Comparison of ENCODE assay signal across 1 cellular context in the genomic region with DNA sequence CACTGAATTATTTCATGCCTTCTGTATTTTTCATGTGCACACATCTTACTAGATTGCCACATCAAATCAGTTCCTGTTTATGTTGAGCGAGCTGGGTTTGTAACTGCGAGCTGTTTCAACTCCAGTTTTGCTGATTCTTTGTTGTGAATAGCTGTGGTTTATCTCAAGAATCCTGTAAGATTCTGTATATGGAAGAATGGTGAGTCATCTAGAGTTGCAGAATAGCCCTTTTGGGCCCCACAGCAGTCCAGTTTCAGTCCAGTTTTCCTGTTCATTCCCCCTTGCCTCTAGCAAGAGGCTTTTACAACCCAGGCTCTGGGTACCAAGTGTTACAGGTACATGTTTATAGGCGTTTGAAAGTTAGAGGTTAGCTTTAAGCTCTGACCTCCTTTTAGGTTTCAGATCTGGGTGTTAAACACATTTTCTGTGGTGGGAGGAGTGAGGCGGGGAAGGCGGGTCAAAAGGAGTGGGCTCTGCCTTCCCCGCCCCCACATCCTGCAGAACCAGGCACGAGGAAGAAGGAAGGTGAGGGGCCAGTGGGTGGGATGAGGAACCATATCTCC.
TF ChIP-seq lines count a peak whose summit lies in the region.

No MANE protein-coding gene starts in this region.

TF ChIP-seq in K562, 482 proteins besides CTCF, POLR2A, EP300 and RAD21 (continued from another document and continues in another):
- TF ChIP-seq, protein P1, sequence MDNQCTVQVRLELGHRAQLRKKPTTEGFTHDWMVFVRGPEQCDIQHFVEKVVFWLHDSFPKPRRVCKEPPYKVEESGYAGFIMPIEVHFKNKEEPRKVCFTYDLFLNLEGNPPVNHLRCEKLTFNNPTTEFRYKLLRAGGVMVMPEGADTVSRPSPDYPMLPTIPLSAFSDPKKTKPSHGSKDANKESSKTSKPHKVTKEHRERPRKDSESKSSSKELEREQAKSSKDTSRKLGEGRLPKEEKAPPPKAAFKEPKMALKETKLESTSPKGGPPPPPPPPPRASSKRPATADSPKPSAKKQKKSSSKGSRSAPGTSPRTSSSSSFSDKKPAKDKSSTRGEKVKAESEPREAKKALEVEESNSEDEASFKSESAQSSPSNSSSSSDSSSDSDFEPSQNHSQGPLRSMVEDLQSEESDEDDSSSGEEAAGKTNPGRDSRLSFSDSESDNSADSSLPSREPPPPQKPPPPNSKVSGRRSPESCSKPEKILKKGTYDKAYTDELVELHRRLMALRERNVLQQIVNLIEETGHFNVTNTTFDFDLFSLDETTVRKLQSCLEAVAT (IDR thresholded peaks at IDR 0.05): peak in 1 of 2 experiments; percentile 84; a peak in 2 of 4 replicates
- peak; percentile 90 for TF ChIP-seq C11orf30 (IDR thresholded peaks at IDR 0.05; ENCODE audit: low read depth)
- TF ChIP-seq HNRNPH1 (optimal IDR thresholded peaks at IDR 0.05; ENCODE audit: low read depth, low read length): no peak
- no peak for TF ChIP-seq ZFPM2 (CRISPR knock-in tag; IDR thresholded peaks at IDR 0.05)
- TF ChIP-seq, protein P2, sequence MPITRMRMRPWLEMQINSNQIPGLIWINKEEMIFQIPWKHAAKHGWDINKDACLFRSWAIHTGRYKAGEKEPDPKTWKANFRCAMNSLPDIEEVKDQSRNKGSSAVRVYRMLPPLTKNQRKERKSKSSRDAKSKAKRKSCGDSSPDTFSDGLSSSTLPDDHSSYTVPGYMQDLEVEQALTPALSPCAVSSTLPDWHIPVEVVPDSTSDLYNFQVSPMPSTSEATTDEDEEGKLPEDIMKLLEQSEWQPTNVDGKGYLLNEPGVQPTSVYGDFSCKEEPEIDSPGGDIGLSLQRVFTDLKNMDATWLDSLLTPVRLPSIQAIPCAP (CRISPR knock-in tag; IDR thresholded peaks at IDR 0.05; ENCODE audit: borderline replicate concordance): no peak
- TF ChIP-seq NFATC3 (IDR thresholded peaks at IDR 0.05): no peak
- no peak for TF ChIP-seq PRMT5 (CRISPR knock-in tag; IDR thresholded peaks at IDR 0.05)
- TF ChIP-seq CHD1 (IDR thresholded peaks at IDR 0.05; ENCODE audit: low read length): no peak
- TF ChIP-seq MCM2 (IDR thresholded peaks at IDR 0.05; ENCODE audit: low read depth): no peak
- no peak for TF ChIP-seq ADNP (tag; IDR thresholded peaks at IDR 0.05)
- no peak for TF ChIP-seq PCBP2 (IDR thresholded peaks at IDR 0.05; ENCODE audit: low read depth, low read length, poor library complexity, severe bottlenecking)
- TF ChIP-seq ZNF175 (CRISPR knock-in tag; IDR thresholded peaks at IDR 0.05; ENCODE audit: low read depth): no peak
- TF ChIP-seq NR2C1 (IDR thresholded peaks at IDR 0.05): no peak
- no peak for TF ChIP-seq NR2C1 (tag; IDR thresholded peaks at IDR 0.05)
- no peak for TF ChIP-seq RBM14 (IDR thresholded peaks at IDR 0.05; ENCODE audit: borderline replicate concordance, insufficient read depth, low read depth, low read length)
- TF ChIP-seq LARP7 (IDR thresholded peaks at IDR 0.05): no peak
- TF ChIP-seq HNRNPK (IDR thresholded peaks at IDR 0.05; ENCODE audit: low read depth, low read length, poor library complexity, severe bottlenecking): no peak
- TF ChIP-seq HLTF (IDR thresholded peaks at IDR 0.05): no peak
- peak; percentile 84 for TF ChIP-seq TEAD4 (IDR thresholded peaks at IDR 0.05; ENCODE audit: low read length)
- no peak for TF ChIP-seq TEAD4 (CRISPR knock-in tag; IDR thresholded peaks at IDR 0.05; ENCODE audit: borderline replicate concordance)
- no peak for TF ChIP-seq CBX8 (IDR thresholded peaks at IDR 0.05; ENCODE audit: borderline replicate concordance, extremely low read depth, low read depth, low read length, poor library complexity, severe bottlenecking)
- TF ChIP-seq, protein P3, sequence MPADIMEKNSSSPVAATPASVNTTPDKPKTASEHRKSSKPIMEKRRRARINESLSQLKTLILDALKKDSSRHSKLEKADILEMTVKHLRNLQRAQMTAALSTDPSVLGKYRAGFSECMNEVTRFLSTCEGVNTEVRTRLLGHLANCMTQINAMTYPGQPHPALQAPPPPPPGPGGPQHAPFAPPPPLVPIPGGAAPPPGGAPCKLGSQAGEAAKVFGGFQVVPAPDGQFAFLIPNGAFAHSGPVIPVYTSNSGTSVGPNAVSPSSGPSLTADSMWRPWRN (IDR thresholded peaks at IDR 0.05; ENCODE audit: low read depth): peak; percentile 37; the same call in 1 of the 2 replicates
- TF ChIP-seq NR4A1 (CRISPR knock-in tag; IDR thresholded peaks at IDR 0.05): no peak
- 0 out of 2 replicates have a peak, but pooled peaks have one; percentile 18 for TF ChIP-seq NR4A1 (tag; IDR thresholded peaks at IDR 0.05)
- TF ChIP-seq ETS2 (tag; IDR thresholded peaks at IDR 0.05; ENCODE audit: borderline replicate concordance, poor library complexity, severe bottlenecking): no peak
- TF ChIP-seq HMGN3 (IDR thresholded peaks at IDR 0.05; ENCODE audit: borderline replicate concordance, extremely low read depth, insufficient read length, low read depth, low read length): no peak
- peak; percentile 87 for TF ChIP-seq BACH1 (tag; IDR thresholded peaks at IDR 0.05)
- no peak for TF ChIP-seq PHF8 (IDR thresholded peaks at IDR 0.05; ENCODE audit: borderline replicate concordance, low read length)
- no peak for TF ChIP-seq ZNF41 (CRISPR knock-in tag; conservative IDR thresholded peaks at IDR 0.05)
- no peak for TF ChIP-seq ZNF408 (CRISPR knock-in tag; IDR thresholded peaks at IDR 0.05; ENCODE audit: low read depth)
- TF ChIP-seq NCOA2 (IDR thresholded peaks at IDR 0.05; ENCODE audit: partially characterized antibody in 2 of 2): no peak
- no peak for TF ChIP-seq FOXK1 (CRISPR knock-in tag; IDR thresholded peaks at IDR 0.05; ENCODE audit: borderline replicate concordance)
- no peak for TF ChIP-seq HDAC6 (IDR thresholded peaks at IDR 0.05; ENCODE audit: low read depth, low read length)
- no peak for TF ChIP-seq SAP30 (IDR thresholded peaks at IDR 0.05; ENCODE audit: borderline replicate concordance, insufficient read depth, low read depth, low read length, poor library complexity, severe bottlenecking)
- TF ChIP-seq, protein P4, sequence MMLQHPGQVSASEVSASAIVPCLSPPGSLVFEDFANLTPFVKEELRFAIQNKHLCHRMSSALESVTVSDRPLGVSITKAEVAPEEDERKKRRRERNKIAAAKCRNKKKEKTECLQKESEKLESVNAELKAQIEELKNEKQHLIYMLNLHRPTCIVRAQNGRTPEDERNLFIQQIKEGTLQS (IDR thresholded peaks at IDR 0.05): peak; percentile 97
- TF ChIP-seq, protein P4 (CRISPR knock-in tag; conservative IDR thresholded peaks at IDR 0.05): peak; percentile 77; the same call in 1 of the 2 replicates
- TF ChIP-seq CHD2 (IDR thresholded peaks at IDR 0.05; ENCODE audit: low read depth, low read length): no peak
- TF ChIP-seq, protein P5, sequence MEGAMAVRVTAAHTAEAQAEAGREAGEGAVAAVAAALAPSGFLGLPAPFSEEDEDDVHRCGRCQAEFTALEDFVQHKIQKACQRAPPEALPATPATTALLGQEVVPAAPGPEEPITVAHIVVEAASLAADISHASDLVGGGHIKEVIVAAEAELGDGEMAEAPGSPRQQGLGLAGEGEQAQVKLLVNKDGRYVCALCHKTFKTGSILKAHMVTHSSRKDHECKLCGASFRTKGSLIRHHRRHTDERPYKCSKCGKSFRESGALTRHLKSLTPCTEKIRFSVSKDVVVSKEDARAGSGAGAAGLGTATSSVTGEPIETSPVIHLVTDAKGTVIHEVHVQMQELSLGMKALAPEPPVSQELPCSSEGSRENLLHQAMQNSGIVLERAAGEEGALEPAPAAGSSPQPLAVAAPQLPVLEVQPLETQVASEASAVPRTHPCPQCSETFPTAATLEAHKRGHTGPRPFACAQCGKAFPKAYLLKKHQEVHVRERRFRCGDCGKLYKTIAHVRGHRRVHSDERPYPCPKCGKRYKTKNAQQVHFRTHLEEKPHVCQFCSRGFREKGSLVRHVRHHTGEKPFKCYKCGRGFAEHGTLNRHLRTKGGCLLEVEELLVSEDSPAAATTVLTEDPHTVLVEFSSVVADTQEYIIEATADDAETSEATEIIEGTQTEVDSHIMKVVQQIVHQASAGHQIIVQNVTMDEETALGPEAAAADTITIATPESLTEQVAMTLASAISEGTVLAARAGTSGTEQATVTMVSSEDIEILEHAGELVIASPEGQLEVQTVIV (CRISPR knock-in tag; IDR thresholded peaks at IDR 0.05; ENCODE audit: borderline replicate concordance): no peak
- TF ChIP-seq SRSF7 (optimal IDR thresholded peaks at IDR 0.05; ENCODE audit: low read depth, low read length): no peak
- no peak; the same call in none of the 2 replicates for TF ChIP-seq EP400 (IDR thresholded peaks at IDR 0.05)
- peak; percentile 94 for TF ChIP-seq DPF2 (IDR thresholded peaks at IDR 0.05)
- no peak for TF ChIP-seq KAT2B (IDR thresholded peaks at IDR 0.05; ENCODE audit: low read depth, low read length)
- TF ChIP-seq, protein P6, sequence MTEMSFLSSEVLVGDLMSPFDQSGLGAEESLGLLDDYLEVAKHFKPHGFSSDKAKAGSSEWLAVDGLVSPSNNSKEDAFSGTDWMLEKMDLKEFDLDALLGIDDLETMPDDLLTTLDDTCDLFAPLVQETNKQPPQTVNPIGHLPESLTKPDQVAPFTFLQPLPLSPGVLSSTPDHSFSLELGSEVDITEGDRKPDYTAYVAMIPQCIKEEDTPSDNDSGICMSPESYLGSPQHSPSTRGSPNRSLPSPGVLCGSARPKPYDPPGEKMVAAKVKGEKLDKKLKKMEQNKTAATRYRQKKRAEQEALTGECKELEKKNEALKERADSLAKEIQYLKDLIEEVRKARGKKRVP (CRISPR knock-in tag; IDR thresholded peaks at IDR 0.05): no peak
- peak; percentile 64; the same call in 1 of the 2 replicates for TF ChIP-seq RNF2 (IDR thresholded peaks at IDR 0.05)
- peak; percentile 85 for TF ChIP-seq ARID1B (IDR thresholded peaks at IDR 0.05)
- peak; percentile 83 to 91 for TF ChIP-seq TEAD1 (CRISPR knock-in tag; IDR thresholded peaks at IDR 0.05)
- peak; percentile 91 to 95 for TF ChIP-seq FOXK2 (conservative IDR thresholded peaks at IDR 0.05 in 1 of 2, IDR thresholded peaks at IDR 0.05 in 1 of 2; ENCODE audit: low read depth in 2 of 2)
- 0 out of 2 replicates have a peak, but pooled peaks have one; percentile 63 for TF ChIP-seq GATAD2A (IDR thresholded peaks at IDR 0.05)
- no peak for TF ChIP-seq ZNF780A (CRISPR knock-in tag; IDR thresholded peaks at IDR 0.05)
- TF ChIP-seq RCOR1 (IDR thresholded peaks at IDR 0.05; ENCODE audit: borderline replicate concordance in 1 of 2, low read depth in 2 of 2, low read length in 2 of 2): peak; percentile 87 to 99
- no peak for TF ChIP-seq ZNF146 (CRISPR knock-in tag; IDR thresholded peaks at IDR 0.05; ENCODE audit: unreplicated experiment)
- TF ChIP-seq BDP1 (IDR thresholded peaks at IDR 0.05; ENCODE audit: insufficient read depth, insufficient read length): no peak
- TF ChIP-seq TBP (optimal IDR thresholded peaks at IDR 0.05; ENCODE audit: low read depth, low read length): no peak
- TF ChIP-seq, protein P7, sequence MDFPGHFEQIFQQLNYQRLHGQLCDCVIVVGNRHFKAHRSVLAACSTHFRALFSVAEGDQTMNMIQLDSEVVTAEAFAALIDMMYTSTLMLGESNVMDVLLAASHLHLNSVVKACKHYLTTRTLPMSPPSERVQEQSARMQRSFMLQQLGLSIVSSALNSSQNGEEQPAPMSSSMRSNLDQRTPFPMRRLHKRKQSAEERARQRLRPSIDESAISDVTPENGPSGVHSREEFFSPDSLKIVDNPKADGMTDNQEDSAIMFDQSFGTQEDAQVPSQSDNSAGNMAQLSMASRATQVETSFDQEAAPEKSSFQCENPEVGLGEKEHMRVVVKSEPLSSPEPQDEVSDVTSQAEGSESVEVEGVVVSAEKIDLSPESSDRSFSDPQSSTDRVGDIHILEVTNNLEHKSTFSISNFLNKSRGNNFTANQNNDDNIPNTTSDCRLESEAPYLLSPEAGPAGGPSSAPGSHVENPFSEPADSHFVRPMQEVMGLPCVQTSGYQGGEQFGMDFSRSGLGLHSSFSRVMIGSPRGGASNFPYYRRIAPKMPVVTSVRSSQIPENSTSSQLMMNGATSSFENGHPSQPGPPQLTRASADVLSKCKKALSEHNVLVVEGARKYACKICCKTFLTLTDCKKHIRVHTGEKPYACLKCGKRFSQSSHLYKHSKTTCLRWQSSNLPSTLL (IDR thresholded peaks at IDR 0.05): no peak
- no peak for TF ChIP-seq MXI1 (IDR thresholded peaks at IDR 0.05; ENCODE audit: low read depth, low read length)
- TF ChIP-seq ERF (CRISPR knock-in tag; IDR thresholded peaks at IDR 0.05): no peak
- TF ChIP-seq NONO (IDR thresholded peaks at IDR 0.05; ENCODE audit: low read depth in 2 of 2, low read length in 1 of 2): no peak
- peak; percentile 79 for TF ChIP-seq SPI1 (IDR thresholded peaks at IDR 0.05; ENCODE audit: borderline replicate concordance, low read depth, low read length)
- TF ChIP-seq SLC30A9 (CRISPR knock-in tag; IDR thresholded peaks at IDR 0.05): no peak
- TF ChIP-seq, protein P8, sequence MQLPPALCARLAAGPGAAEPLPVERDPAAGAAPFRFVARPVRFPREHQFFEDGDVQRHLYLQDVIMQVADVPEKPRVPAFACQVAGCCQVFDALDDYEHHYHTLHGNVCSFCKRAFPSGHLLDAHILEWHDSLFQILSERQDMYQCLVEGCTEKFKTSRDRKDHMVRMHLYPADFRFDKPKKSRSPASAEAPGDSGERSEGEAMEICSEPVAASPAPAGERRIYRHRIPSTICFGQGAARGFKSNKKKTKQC (CRISPR knock-in tag; IDR thresholded peaks at IDR 0.05): no peak
- TF ChIP-seq FOXA1 (IDR thresholded peaks at IDR 0.05; ENCODE audit: borderline replicate concordance): no peak
- TF ChIP-seq FOXM1 (IDR thresholded peaks at IDR 0.05; ENCODE audit: low read depth): peak; percentile 23; the same call in 1 of the 2 replicates
- TF ChIP-seq FOXM1 (CRISPR knock-in tag; IDR thresholded peaks at IDR 0.05; ENCODE audit: low read depth): no peak
- no peak for TF ChIP-seq ZNF717 (CRISPR knock-in tag; IDR thresholded peaks at IDR 0.05)
- TF ChIP-seq SMAD1 (IDR thresholded peaks at IDR 0.05; ENCODE audit: low read depth, low read length, partially characterized antibody): no peak
- TF ChIP-seq RB1 (IDR thresholded peaks at IDR 0.05; ENCODE audit: low read depth): no peak
- TF ChIP-seq POLR2G (IDR thresholded peaks at IDR 0.05; ENCODE audit: low read depth, low read length): no peak
- 0 out of 2 replicates have a peak, but pooled peaks have one; percentile 45 for TF ChIP-seq ZNF644 (tag; IDR thresholded peaks at IDR 0.05; ENCODE audit: low read depth)
- TF ChIP-seq CTBP1 (IDR thresholded peaks at IDR 0.05; ENCODE audit: borderline replicate concordance): peak; percentile 75
- TF ChIP-seq POLR3G (IDR thresholded peaks at IDR 0.05; ENCODE audit: extremely low read depth, insufficient read length, insufficient replicate concordance): no peak
- no peak for TF ChIP-seq GTF2A2 (tag; IDR thresholded peaks at IDR 0.05)
